ENCODE assay signal across 21 cellular contexts in genomic region chr17:71801301-71801700, GRCh38.
DNase-seq lines count a peak whose midpoint lies in the region; ATAC-seq, FAIRE-seq and TF ChIP-seq lines count a peak whose summit lies in the region.
"Had no signal": no experiment of that assay in that cellular context is flagged by ENCODE, and none has a peak within 500 bp of the region (broad histone marks: within the 10 kb centered on the region; RNA-seq: fewer than 3 reads in every experiment).

No MANE protein-coding gene starts in this region.

- ATAC-seq in pancreas (peak; percentile 13 to 63 (median 42)), aorta (ENCODE audit: low FRiP score) (no peak)
- ATAC-seq: psoas muscle had no signal

- WGBS in pancreas, 2 donors: 36 to 46% methylated on average over 6 of the region's 6 CpGs
- WGBS in aorta, 2 donors: 22 to 27% methylated on average over 6 of the region's 6 CpGs

- H3K4me3 ChIP-seq in AG10803 (ENCODE audit: low read length) (no peak overlapping the region), pancreas (no peak overlapping the region), aorta (ENCODE audit: low read length in 2 of 2) (no peak overlapping the region)
- H3K4me3 ChIP-seq: psoas muscle, SJCRH30 had no signal

- H3K27ac ChIP-seq in pancreas: peak overlapping the region in 1 of 4 donors; percentile 8
- no peak overlapping the region for H3K27ac ChIP-seq in aorta (ENCODE audit: low read depth in 1 of 2, low read length in 2 of 2)
- H3K27ac ChIP-seq: psoas muscle, SJCRH30 had no signal

- H3K9me3 ChIP-seq in pancreas (no peaks in the 10 kb centered on the region), aorta (ENCODE audit: control insufficient read depth, low read length) (no peaks in the 10 kb centered on the region)
- H3K9me3 ChIP-seq: psoas muscle, SJCRH30 had no signal

- no peaks in the 10 kb centered on the region for H3K27me3 ChIP-seq in pancreas
- H3K27me3 ChIP-seq in aorta (ENCODE audit: control insufficient read depth in 1 of 2, insufficient read depth in 2 of 2, low read length in 1 of 2): peaks cover 1 to 3% of the 10 kb centered on the region in 2 donors
- H3K27me3 ChIP-seq: SJCRH30 had no signal

- H3K4me1 ChIP-seq in pancreas: peaks cover 24 to 52% (median 36%) of the 10 kb centered on the region in 3 donors
- H3K4me1 ChIP-seq in aorta (ENCODE audit: control insufficient read depth in 1 of 2, insufficient read depth in 2 of 2, low read length in 2 of 2): peaks cover 0 to 1% of the 10 kb centered on the region in 2 donors
- H3K4me1 ChIP-seq: psoas muscle, SJCRH30 had no signal

- peak; percentile 96 for DNase-seq in AG10803 (ENCODE audit: low read depth)
- peak; percentile 68 for DNase-seq in NCI-H446 treated with DMSO at 0.1 percent for 48 hours (lab: John Stamatoyannopoulos, UW)
- peak; percentile 11 for DNase-seq in fibroblast of peridontal ligament (ENCODE audit: extremely low read depth)
- DNase-seq in pancreas: peak in 3 of 6 donors; percentile 26 to 33 (median 31)
- no peak for DNase-seq in aorta
- DNase-seq in DMS53 treated with DMSO at 0.1 percent for 48 hours (lab: John Stamatoyannopoulos, UW; ENCODE audit: unreplicated experiment): no peak
- DNase-seq in NCI-H1436 treated with DMSO at 0.1 percent for 48 hours (lab: John Stamatoyannopoulos, UW): no peak
- DNase-seq in iPS-NIHi7 (ENCODE audit: extremely low spot score): no peak
- DNase-seq: activated CD4-positive, CD25-positive, alpha-beta regulatory T cell treated with anti-CD3 and anti-CD28 coated beads, Interleukin-2, amount 50 U/mL, for 72 hours; activated naive CD4-positive, alpha-beta T cell treated with anti-CD3 and anti-CD28 coated beads for 36 hours; activated T-cell treated with anti-CD3 and anti-CD28 coated beads for 4 hours; Kasumi-1; naive B cell; NCI-H2029; NCI-H510A treated with DMSO at 0.1 percent for 48 hours; psoas muscle; SJCRH30; stimulated activated CD4-positive, alpha-beta T cell treated with anti-CD3 and anti-CD28 coated beads, Interleukin-12 subunit alpha, Interleukin-12 subunit beta, amount 100 ng/mL, for 4 hours; stimulated activated naive CD4-positive, alpha-beta T cell treated with Interleukin-2 at 50 U/mL for 16 hours had no signal

- TF ChIP-seq CTCF in AG10803 (conservative IDR thresholded peaks at IDR 0.05; ENCODE audit: low read length) (no peak), pancreas (IDR thresholded peaks at IDR 0.05) (no peak)

- H3K36me3 ChIP-seq in pancreas (no peaks in the 10 kb centered on the region), aorta (ENCODE audit: control insufficient read depth in 1 of 2, insufficient read depth in 2 of 2, low read length in 1 of 2) (no peaks in the 10 kb centered on the region)
- H3K36me3 ChIP-seq: SJCRH30 had no signal

- no peak for FAIRE-seq in pancreas (lab: Jason Lieb, UNC)
- FAIRE-seq: bronchial epithelial cell, D721Med had no signal

- intact Hi-C loops in pancreas (cut with DNase I): no loop called here
- intact Hi-C loops in aorta (cut with DNase I): no loop called here

Comparison
In these comparisons a context has a peak if more than half of its experiments do, and no peak if none do; other contexts are left out.
1. DNase-seq: peak in AG10803 (single experiment), NCI-H446 treated with DMSO at 0.1 percent for 48 hours (single experiment) and fibroblast of peridontal ligament (single experiment); none in aorta (0 of 2), DMS53 treated with DMSO at 0.1 percent for 48 hours (single experiment), NCI-H1436 treated with DMSO at 0.1 percent for 48 hours (single experiment) and iPS-NIHi7 (single experiment).